ENCODE assay signal across 13 cellular contexts in genomic region chr10:13823046-13823711, GRCh38.
DNase-seq lines count a peak whose midpoint lies in the region; TF ChIP-seq lines count a peak whose summit lies in the region.
"Had no signal": no experiment of that assay in that cellular context is flagged by ENCODE, and none has a peak within 500 bp of the region (broad histone marks: within the 10 kb centered on the region; RNA-seq: fewer than 3 reads in every experiment).

No MANE protein-coding gene starts in this region.

- H3K9ac ChIP-seq in iPS-20b (ENCODE audit: low read depth, low read length): peak overlapping the region; percentile 14; the same call in 1 of the 2 replicates
- H3K9ac ChIP-seq in trophoblast cell (ENCODE audit: low read length): no peak overlapping the region
- no peak overlapping the region for H3K9ac ChIP-seq in neuronal stem cell (ENCODE audit: low read depth, low read length, poor library complexity)

- H3K79me1 ChIP-seq in trophoblast cell (ENCODE audit: low read length): no peaks in the 10 kb centered on the region
- H3K79me1 ChIP-seq in neuronal stem cell (ENCODE audit: low read depth, low read length): peaks cover 5% of the 10 kb centered on the region

- no peak overlapping the region for H2AFZ ChIP-seq in trophoblast cell (ENCODE audit: insufficient read depth, low read length, poor library complexity)
- H2AFZ ChIP-seq in neuronal stem cell (ENCODE audit: low read length): no peak overlapping the region
- H2AFZ ChIP-seq: hepatocyte had no signal

- H2BK5ac ChIP-seq in trophoblast cell (ENCODE audit: low read depth, low read length, poor library complexity): no peak overlapping the region
- no peak overlapping the region for H2BK5ac ChIP-seq in neuronal stem cell (ENCODE audit: low read length)

- no peak overlapping the region for H3K18ac ChIP-seq in trophoblast cell (ENCODE audit: low read length)
- H3K18ac ChIP-seq in neuronal stem cell (ENCODE audit: low read length): no peak overlapping the region

- no peaks in the 10 kb centered on the region for H3K9me2 ChIP-seq in DOHH2 (replicated peaks; ENCODE audit: control insufficient read depth, low read length)

- H4K8ac ChIP-seq in trophoblast cell (ENCODE audit: low read depth, low read length) (no peak overlapping the region), neuronal stem cell (ENCODE audit: low read depth, low read length) (no peak overlapping the region)

- H4K91ac ChIP-seq in trophoblast cell (ENCODE audit: low read depth, low read length) (no peak overlapping the region), neuronal stem cell (ENCODE audit: low read depth, low read length, poor library complexity) (no peak overlapping the region)

- H3K27me3 ChIP-seq in DOHH2 (ENCODE audit: control insufficient read depth, low read length): peaks cover 20% of the 10 kb centered on the region; the same call in 1 of the 2 replicates
- H3K27me3 ChIP-seq in iPS-20b (ENCODE audit: insufficient read depth, low read length): no peaks in the 10 kb centered on the region
- no peaks in the 10 kb centered on the region for H3K27me3 ChIP-seq in trophoblast cell (ENCODE audit: insufficient read depth, low read length)
- no peaks in the 10 kb centered on the region for H3K27me3 ChIP-seq in neuronal stem cell (ENCODE audit: control insufficient read depth in 3 of 3, insufficient read depth in 3 of 3, low read depth in 1 of 3, low read length in 3 of 3)

- WGBS in trophoblast cell (ENCODE audit: extremely low coverage, insufficient coverage, insufficient read length): no CpG with 5 or more reads among the region's 8 CpGs
- no CpG with 5 or more reads among the region's 8 CpGs for WGBS in neuronal stem cell (ENCODE audit: extremely low coverage in 2 of 2, insufficient read length in 2 of 2, insufficient replicate concordance in 1 of 2), 2 donors

- H3K27ac ChIP-seq in DOHH2 (ENCODE audit: low read depth, low read length) (no peak overlapping the region), iPS-20b (ENCODE audit: low read length) (peak overlapping the region; percentile 11), trophoblast cell (ENCODE audit: low read depth, low read length) (no peak overlapping the region), neuronal stem cell (replicated peaks; ENCODE audit: low read length) (no peak overlapping the region)
- H3K27ac ChIP-seq: hepatocyte had no signal

- H3K4me3 ChIP-seq in DOHH2 (ENCODE audit: low read length) (no peak overlapping the region; the same call in 1 of the 2 replicates), iPS-20b (ENCODE audit: low read length) (peak overlapping the region; percentile 45; the same call in 1 of the 2 replicates), trophoblast cell (ENCODE audit: low read depth, low read length) (no peak overlapping the region), neuronal stem cell (ENCODE audit: low read length in 2 of 2) (no peak overlapping the region)
- H3K4me3 ChIP-seq: hepatocyte had no signal

- H3K4me2 ChIP-seq in DOHH2 (ENCODE audit: low read length) (peak overlapping the region; percentile 5; the same call in 1 of the 2 replicates), trophoblast cell (ENCODE audit: low read length) (no peak overlapping the region), neuronal stem cell (ENCODE audit: insufficient read depth, low read length, poor library complexity, severe bottlenecking) (no peak overlapping the region)
- H3K4me2 ChIP-seq: hepatocyte had no signal

- no peak overlapping the region for H3K4ac ChIP-seq in trophoblast cell (ENCODE audit: low read depth, low read length)
- H3K4ac ChIP-seq in neuronal stem cell (ENCODE audit: low read length): no peak overlapping the region

- peaks cover 45% of the 10 kb centered on the region for H3K4me1 ChIP-seq in DOHH2 (ENCODE audit: control insufficient read depth, low read length)
- peaks cover 34% of the 10 kb centered on the region for H3K4me1 ChIP-seq in iPS-20b (ENCODE audit: insufficient read depth, low read length)
- peaks cover 0 to 5% of the 10 kb centered on the region in 2 experiments for H3K4me1 ChIP-seq in trophoblast cell (ENCODE audit: control insufficient read depth in 1 of 2, insufficient read depth in 2 of 2, low read length in 2 of 2)
- peaks cover 26 to 34% of the 10 kb centered on the region in 2 donors for H3K4me1 ChIP-seq in neuronal stem cell (ENCODE audit: control insufficient read depth in 2 of 2, insufficient read depth in 1 of 2, low read depth in 1 of 2, low read length in 2 of 2)

- H3K9me3 ChIP-seq in DOHH2 (ENCODE audit: control insufficient read depth, insufficient read depth, low read length) (no peaks in the 10 kb centered on the region), iPS-20b (ENCODE audit: insufficient read depth, low read depth, low read length) (no peaks in the 10 kb centered on the region), trophoblast cell (ENCODE audit: insufficient read depth, low read depth, low read length) (no peaks in the 10 kb centered on the region), neuronal stem cell (replicated peaks in 1 of 2; ENCODE audit: control insufficient read depth in 2 of 2, insufficient read depth in 1 of 2, low read depth in 1 of 2, low read length in 2 of 2) (peaks cover 0 to 10% of the 10 kb centered on the region in 2 donors)

- no peak for TF ChIP-seq CTCF in DOHH2 (IDR thresholded peaks at IDR 0.05; ENCODE audit: low read depth, low read length, poor library complexity, severe bottlenecking)

- H3K36me3 ChIP-seq in DOHH2 (ENCODE audit: control insufficient read depth, low read length) (no peaks in the 10 kb centered on the region), iPS-20b (ENCODE audit: insufficient read depth, low read depth, low read length) (no peaks in the 10 kb centered on the region), trophoblast cell (ENCODE audit: control insufficient read depth in 1 of 2, insufficient read depth in 2 of 2, low read length in 2 of 2) (no peaks in the 10 kb centered on the region), neuronal stem cell (replicated peaks in 1 of 2; ENCODE audit: control insufficient read depth in 2 of 2, insufficient read depth in 2 of 2, low read length in 2 of 2) (peaks cover 2 to 35% of the 10 kb centered on the region in 2 donors)

- H2AK5ac ChIP-seq in trophoblast cell (ENCODE audit: low read length) (no peak overlapping the region), neuronal stem cell (ENCODE audit: low read depth, low read length) (no peak overlapping the region)

- H2BK15ac ChIP-seq in neuronal stem cell (ENCODE audit: low read length): no peak overlapping the region

- H2BK120ac ChIP-seq in trophoblast cell (ENCODE audit: insufficient read depth, low read length, poor library complexity) (no peak overlapping the region), neuronal stem cell (ENCODE audit: low read depth, low read length) (no peak overlapping the region)

- DNase-seq in NCI-H1105 treated with DMSO at 0.1 percent for 48 hours (lab: John Stamatoyannopoulos, UW): peak; percentile 20
- DNase-seq in NCI-H69 (lab: John Stamatoyannopoulos, UW): peak; percentile 93
- DNase-seq in 8988T: no peak
- no peak for DNase-seq in Ammon's horn (ENCODE audit: low spot score)
- DNase-seq in trophoblast cell: no peak
- no peak for DNase-seq in neuronal stem cell (ENCODE audit: low spot score)
- DNase-seq: activated CD4-positive, alpha-beta T cell treated with anti-CD3 and anti-CD28 coated beads for 1 hour; GDM1; naive thymus-derived CD8-positive, alpha-beta T cell; T1000 had no signal

- no peaks in the 10 kb centered on the region for H4K20me1 ChIP-seq in DOHH2 (ENCODE audit: control insufficient read depth, insufficient read depth, low read depth, low read length)

- H3K23ac ChIP-seq in trophoblast cell (ENCODE audit: low read length): no peak overlapping the region
- no peak overlapping the region for H3K23ac ChIP-seq in neuronal stem cell (ENCODE audit: low read depth, low read length, poor library complexity)

- H4K12ac ChIP-seq in trophoblast cell (ENCODE audit: low read depth, low read length): no peak overlapping the region

- H3K14ac ChIP-seq in trophoblast cell (ENCODE audit: low read length) (no peak overlapping the region), neuronal stem cell (ENCODE audit: low read length) (no peak overlapping the region)

- H3F3A ChIP-seq in DOHH2 (ENCODE audit: control insufficient read depth, insufficient read depth): peaks cover 3% of the 10 kb centered on the region; the same call in 1 of the 2 replicates

- H3K79me2 ChIP-seq in DOHH2 (ENCODE audit: control insufficient read depth, low read length): no peaks in the 10 kb centered on the region
- H3K79me2 ChIP-seq in trophoblast cell (ENCODE audit: control insufficient read depth, insufficient read depth, low read length, poor library complexity): no peaks in the 10 kb centered on the region
- H3K79me2 ChIP-seq: hepatocyte had no signal

- H2BK12ac ChIP-seq in trophoblast cell (ENCODE audit: low read length) (no peak overlapping the region), neuronal stem cell (ENCODE audit: low read length) (no peak overlapping the region)

Comparison
In these comparisons a context has a peak if more than half of its experiments do, and no peak if none do; other contexts are left out.
1. DNase-seq: peak in NCI-H1105 treated with DMSO at 0.1 percent for 48 hours (single experiment) and NCI-H69 (single experiment); none in 8988T (single experiment), Ammon's horn (single experiment), trophoblast cell (0 of 2) and neuronal stem cell (single experiment).